ENCODE assay signal across 9 cellular contexts in genomic region chr2:161586517-161587167, GRCh38. TPM values are rescaled to one million over a fixed set of nuclear protein-coding genes. Genes with fewer than 3 reads are reported as not detected.
DNase-seq lines count a peak whose midpoint lies in the region; FAIRE-seq and TF ChIP-seq lines count a peak whose summit lies in the region.
"Had no signal": no experiment of that assay in that cellular context is flagged by ENCODE, and none has a peak within 500 bp of the region (broad histone marks: within the 10 kb centered on the region; RNA-seq: fewer than 3 reads in every experiment).

No MANE protein-coding gene starts in this region.

- H3K36me3 ChIP-seq in bronchial epithelial cell (ENCODE audit: control insufficient read depth, insufficient read depth, low read length), result no peaks in the 10 kb centered on the region

- H3K27ac ChIP-seq in substantia nigra (ENCODE audit: low read depth, low read length, poor library complexity, severe bottlenecking), result no peak overlapping the region

- H3K27me3 Mint-ChIP-seq in T-helper 2 cell treated with Interferon-gamma antibody and Interleukin-4, amounts not matched to agents 5 μg/mL and 100 μg/mL, for 36 hours (ENCODE audit: low read depth), result peaks cover 19% of the 10 kb centered on the region

- H3K4me3 ChIP-seq in bronchial epithelial cell (ENCODE audit: low read depth, low read length), result no peak overlapping the region

- H3K4me3 Mint-ChIP-seq in T-helper 2 cell treated with Interferon-gamma antibody and Interleukin-4, amounts not matched to agents 5 μg/mL and 100 μg/mL, for 36 hours, result no peak overlapping the region
- H3K4me3 Mint-ChIP-seq: T-helper 1 cell treated with Interleukin-12 subunit alpha and Interleukin-12 subunit beta and Interleukin-4 antibody, amounts not matched to agents 30 μg/mL and 1 μg/mL, for 36 hours had no signal

- peak; percentile 49 for TF ChIP-seq CTCF in bronchial epithelial cell (IDR thresholded peaks at IDR 0.05; ENCODE audit: insufficient read depth, low read length, severe bottlenecking)

- H3K27me3 ChIP-seq in bronchial epithelial cell (ENCODE audit: control insufficient read depth, insufficient read depth, low read length), result no peaks in the 10 kb centered on the region

- no peak for TF ChIP-seq POLR2A in H54 (IDR thresholded peaks at IDR 0.05; ENCODE audit: low read depth, low read length)

- no peaks in the 10 kb centered on the region for H3K9me3 Mint-ChIP-seq in T-helper 2 cell treated with Interferon-gamma antibody and Interleukin-4, amounts not matched to agents 5 μg/mL and 100 μg/mL, for 36 hours
- H3K9me3 Mint-ChIP-seq: T-helper 1 cell treated with Interleukin-12 subunit alpha and Interleukin-12 subunit beta and Interleukin-4 antibody, amounts not matched to agents 30 μg/mL and 1 μg/mL, for 36 hours had no signal

- H3K27ac Mint-ChIP-seq in T-helper 2 cell treated with Interferon-gamma antibody and Interleukin-4, amounts not matched to agents 5 μg/mL and 100 μg/mL, for 36 hours, result no peak overlapping the region
- H3K27ac Mint-ChIP-seq: T-helper 1 cell treated with Interleukin-12 subunit alpha and Interleukin-12 subunit beta and Interleukin-4 antibody, amounts not matched to agents 30 μg/mL and 1 μg/mL, for 36 hours had no signal

- FAIRE-seq in H54 (lab: Jason Lieb, UNC) (peak; percentile 82), bronchial epithelial cell (lab: Jason Lieb, UNC) (no peak)

- no peaks in the 10 kb centered on the region for H3K4me1 Mint-ChIP-seq in T-helper 2 cell treated with Interferon-gamma antibody and Interleukin-4, amounts not matched to agents 5 μg/mL and 100 μg/mL, for 36 hours (ENCODE audit: low read depth)

- H3K36me3 Mint-ChIP-seq in T-helper 2 cell treated with Interferon-gamma antibody and Interleukin-4, amounts not matched to agents 5 μg/mL and 100 μg/mL, for 36 hours (ENCODE audit: low read depth), result no peaks in the 10 kb centered on the region

- peak; percentile 5 for DNase-seq in EL
- no peak for DNase-seq in H54 (ENCODE audit: insufficient read length, low spot score)
- DNase-seq in NCI-H2196 treated with DMSO at 0.1 percent for 48 hours (lab: John Stamatoyannopoulos, UW; ENCODE audit: unreplicated experiment), result peak; percentile 25
- DNase-seq in bronchial epithelial cell (ENCODE audit: low read depth), result peak; percentile 29
- peak; percentile 49 for DNase-seq in midbrain (lab: John Stamatoyannopoulos, UW)
- no peak for DNase-seq in activated naive CD4-positive, alpha-beta T cell (lab: John Stamatoyannopoulos, UW)
- no peak for DNase-seq in T-helper 2 cell treated with Interferon-gamma antibody and Interleukin-4, amounts not matched to agents 5 μg/mL and 100 μg/mL, for 36 hours (ENCODE audit: low spot score)
- no peak for DNase-seq in substantia nigra (lab: John Stamatoyannopoulos, UW)

RNA-seq across cellular contexts. Expression of gene SLC4A10, which starts 37.6 kb away (rescaled TPM):
- not detected in 2 replicates for total RNA-seq in bronchial epithelial cell

Comparison
In these comparisons a context has a peak if more than half of its experiments do, and no peak if none do; other contexts are left out.
1. DNase-seq: peak in EL (single experiment), NCI-H2196 treated with DMSO at 0.1 percent for 48 hours (single experiment), bronchial epithelial cell (single experiment) and midbrain (single experiment); none in H54 (single experiment), activated naive CD4-positive, alpha-beta T cell (0 of 4), T-helper 2 cell treated with Interferon-gamma antibody and Interleukin-4, amounts not matched to agents 5 μg/mL and 100 μg/mL, for 36 hours (single experiment) and substantia nigra (0 of 49).